In genomic region chr19:13774217-13775191, GRCh38 we compare ENCODE assay signal across 1 cellular context.
A peak's percentile ranks its signal among the peaks of the same experiment; 100 is the strongest.
TF ChIP-seq lines count a peak whose summit lies in the region.

Gene C19orf53, plus strand, starts transcription at chr19:13774456. Its CDS starts 22 bp downstream, at chr19:13774478.

TF ChIP-seq in K562, 482 proteins besides CTCF, POLR2A, EP300 and RAD21 (continued from another document and continues in another):
- TF ChIP-seq TFE3 (CRISPR knock-in tag; IDR thresholded peaks at IDR 0.05) (no peak), NBN (IDR thresholded peaks at IDR 0.05; ENCODE audit: low read depth) (peak; percentile 72; the same call in 1 of the 2 replicates), ZBTB5 (IDR thresholded peaks at IDR 0.05) (no peak), KAT2B (IDR thresholded peaks at IDR 0.05; ENCODE audit: low read depth, low read length) (no peak), KAT7 (CRISPR knock-in tag; IDR thresholded peaks at IDR 0.05; ENCODE audit: borderline replicate concordance) (no peak; the same call in 1 of the 2 replicates), HMBOX1 (IDR thresholded peaks at IDR 0.05) (no peak), NFXL1 (CRISPR knock-in tag; IDR thresholded peaks at IDR 0.05) (no peak), MTA3 (IDR thresholded peaks at IDR 0.05; ENCODE audit: borderline replicate concordance) (peak; percentile 61; the same call in 1 of the 2 replicates), FOXO4 (CRISPR knock-in tag; IDR thresholded peaks at IDR 0.05) (no peak), ATF3 (IDR thresholded peaks at IDR 0.05) (no peak), ATF3 (CRISPR knock-in tag; conservative IDR thresholded peaks at IDR 0.05) (no peak), ZNF398 (CRISPR knock-in tag; IDR thresholded peaks at IDR 0.05) (no peak), ZBTB34 (CRISPR knock-in tag; IDR thresholded peaks at IDR 0.05) (no peak), DLX4 (CRISPR knock-in tag; IDR thresholded peaks at IDR 0.05) (no peak), ZNF655 (CRISPR knock-in tag; IDR thresholded peaks at IDR 0.05) (no peak), FUS (optimal IDR thresholded peaks at IDR 0.05; ENCODE audit: low read depth, low read length) (no peak), ZNF561 (CRISPR knock-in tag; conservative IDR thresholded peaks at IDR 0.05) (no peak), CBFA2T2 (conservative IDR thresholded peaks at IDR 0.05) (no peak), ZNF668 (CRISPR knock-in tag; IDR thresholded peaks at IDR 0.05) (0 out of 2 replicates have a peak, but pooled peaks have one; percentile 12), PTRF (tag; IDR thresholded peaks at IDR 0.05) (no peak), POLR2AphosphoS5 (IDR thresholded peaks at IDR 0.05; ENCODE audit: control insufficient read depth, insufficient read depth, low read depth, low read length) (peak; percentile 96), E2F3 (CRISPR knock-in tag; IDR thresholded peaks at IDR 0.05) (no peak), BACH1 (tag; IDR thresholded peaks at IDR 0.05) (no peak), SMAD4 (CRISPR knock-in tag; conservative IDR thresholded peaks at IDR 0.05) (no peak), ETV5 (CRISPR knock-in tag; IDR thresholded peaks at IDR 0.05; ENCODE audit: low read depth) (peak; percentile 77), SFPQ (IDR thresholded peaks at IDR 0.05; ENCODE audit: low read depth, low read length) (no peak), THRA (IDR thresholded peaks at IDR 0.05) (no peak), SRSF9 (IDR thresholded peaks at IDR 0.05; ENCODE audit: borderline replicate concordance, low read depth, low read length) (no peak), ZNF41 (CRISPR knock-in tag; conservative IDR thresholded peaks at IDR 0.05) (no peak), BCLAF1 (IDR thresholded peaks at IDR 0.05; ENCODE audit: borderline replicate concordance in 1 of 2, control insufficient read depth in 1 of 2, low read depth in 2 of 2, low read length in 1 of 2) (peak in 1 of 2 experiments; percentile 68; a peak in 1 of 4 replicates), ZNF174 (CRISPR knock-in tag; IDR thresholded peaks at IDR 0.05) (no peak; the same call in 1 of the 2 replicates), SPI1 (IDR thresholded peaks at IDR 0.05; ENCODE audit: borderline replicate concordance, low read depth, low read length) (0 out of 2 replicates have a peak, but pooled peaks have one; percentile 35), DEAF1 (CRISPR knock-in tag; IDR thresholded peaks at IDR 0.05) (no peak)
